Comparison of ENCODE assay signal across 8 cellular contexts in genomic region chr9:111914749-111915424, GRCh38. TPM values are rescaled to one million over a fixed set of nuclear protein-coding genes. Genes with fewer than 3 reads are reported as not detected.
DNase-seq lines count a peak whose midpoint lies in the region; ATAC-seq, FAIRE-seq and TF ChIP-seq lines count a peak whose summit lies in the region.

No MANE protein-coding gene starts in this region.

- TF ChIP-seq CTCF in astrocyte (IDR thresholded peaks at IDR 0.05; ENCODE audit: insufficient read depth, low read depth, low read length), result no peak

- H3K27ac Mint-ChIP-seq in activated T-cell treated with anti-CD3 and anti-CD28 coated beads, Interleukin-2, amount 50 U/mL, for 24 hours, result peak overlapping the region; percentile 94
- H3K27ac Mint-ChIP-seq in astrocyte (ENCODE audit: unreplicated experiment), result peak overlapping the region; percentile 62

- H3K4me3 ChIP-seq in astrocyte (ENCODE audit: insufficient read depth, low read depth, low read length) (no peak overlapping the region), small intestine (ENCODE audit: low read depth in 1 of 2, low read length in 2 of 2) (no peak overlapping the region)

- H3K27me3 Mint-ChIP-seq in activated T-cell treated with anti-CD3 and anti-CD28 coated beads, Interleukin-2, amount 50 U/mL, for 24 hours, result no peaks in the 10 kb centered on the region
- no peaks in the 10 kb centered on the region for H3K27me3 Mint-ChIP-seq in astrocyte (ENCODE audit: low read depth, unreplicated experiment)

- 32 to 38% (median 36%) methylated on average over 4 of the region's 4 CpGs for WGBS in small intestine, 3 donors

- no peak for DNase-seq in activated T-cell treated with anti-CD3 and anti-CD28 coated beads, Interleukin-2, amount 50 U/mL, for 24 hours
- DNase-seq in activated T-cell treated with anti-CD3 and anti-CD28 coated beads for 4 hours (no peak), NCI-H2227 (lab: John Stamatoyannopoulos, UW; ENCODE audit: unreplicated experiment) (peak; percentile 27), astrocyte (ENCODE audit: low read depth) (no peak), small intestine (peak; percentile 52), mucosa of gallbladder (ENCODE audit: low spot score) (no peak), NCI-H774 (lab: John Stamatoyannopoulos, UW) (no peak)

- H3K9me3 ChIP-seq in astrocyte (ENCODE audit: insufficient read depth, low read depth, low read length), result no peaks in the 10 kb centered on the region
- H3K9me3 ChIP-seq in small intestine (ENCODE audit: control insufficient read depth, low read depth), result no peaks in the 10 kb centered on the region

- H2AFZ ChIP-seq in astrocyte (ENCODE audit: low read depth, low read length), result no peak overlapping the region

- H3K79me2 ChIP-seq in astrocyte (ENCODE audit: insufficient read depth, low read length), result peaks cover 99% of the 10 kb centered on the region

- H3K9me3 Mint-ChIP-seq in activated T-cell treated with anti-CD3 and anti-CD28 coated beads, Interleukin-2, amount 50 U/mL, for 24 hours, result no peaks in the 10 kb centered on the region
- no peaks in the 10 kb centered on the region for H3K9me3 Mint-ChIP-seq in astrocyte (ENCODE audit: unreplicated experiment)

- H3K4me1 ChIP-seq in astrocyte (ENCODE audit: insufficient read depth, low read length), result no peaks in the 10 kb centered on the region
- peaks cover 2 to 6% of the 10 kb centered on the region in 2 donors for H3K4me1 ChIP-seq in small intestine (ENCODE audit: control insufficient read depth in 2 of 2, insufficient read depth in 1 of 2, low read depth in 1 of 2, low read length in 1 of 2)

- no peak for ATAC-seq in HG03460 (IDR thresholded peaks at IDR 0.05; ENCODE audit: unreplicated experiment)

- H3K27ac ChIP-seq in astrocyte (ENCODE audit: low read depth, low read length) (no peak overlapping the region), small intestine (ENCODE audit: low read depth in 1 of 2, low read length in 1 of 2) (no peak overlapping the region)

- FAIRE-seq in astrocyte (lab: Jason Lieb, UNC), result no peak
- no peak for FAIRE-seq in small intestine (lab: Jason Lieb, UNC)

- peak overlapping the region; percentile 61 for H3K4me3 Mint-ChIP-seq in activated T-cell treated with anti-CD3 and anti-CD28 coated beads, Interleukin-2, amount 50 U/mL, for 24 hours
- H3K4me3 Mint-ChIP-seq in astrocyte (ENCODE audit: unreplicated experiment), result peak overlapping the region; percentile 55

- H3K36me3 ChIP-seq in astrocyte (ENCODE audit: insufficient read depth, low read length) (peaks cover 13% of the 10 kb centered on the region), small intestine (ENCODE audit: control insufficient read depth in 2 of 2, insufficient read depth in 2 of 2, low read length in 2 of 2) (peaks cover 0 to 4% of the 10 kb centered on the region in 2 donors)

- H3K4me1 Mint-ChIP-seq in activated T-cell treated with anti-CD3 and anti-CD28 coated beads, Interleukin-2, amount 50 U/mL, for 24 hours (ENCODE audit: low read depth), result peaks cover 74% of the 10 kb centered on the region
- H3K4me1 Mint-ChIP-seq in astrocyte (ENCODE audit: low read depth, unreplicated experiment), result peaks cover 37% of the 10 kb centered on the region

- H3K9ac ChIP-seq in astrocyte (ENCODE audit: low read length), result no peak overlapping the region

- H3K4me2 ChIP-seq in astrocyte (ENCODE audit: low read length), result peak overlapping the region; percentile 10

- H3K36me3 Mint-ChIP-seq in activated T-cell treated with anti-CD3 and anti-CD28 coated beads, Interleukin-2, amount 50 U/mL, for 24 hours (ENCODE audit: low read depth), result peaks cover 36% of the 10 kb centered on the region
- peaks cover 9% of the 10 kb centered on the region for H3K36me3 Mint-ChIP-seq in astrocyte (ENCODE audit: low read depth, unreplicated experiment)

- peaks cover 83% of the 10 kb centered on the region for H4K20me1 ChIP-seq in astrocyte (ENCODE audit: insufficient read depth, low read length)

- H3K27me3 ChIP-seq in astrocyte (ENCODE audit: insufficient read depth, low read length) (no peaks in the 10 kb centered on the region), small intestine (ENCODE audit: control insufficient read depth in 2 of 2, insufficient read depth in 2 of 2, low read length in 2 of 2) (no peaks in the 10 kb centered on the region)

RNA-seq across cellular contexts. Expression of gene UGCG, which starts 18.3 kb away (rescaled TPM):
- total RNA-seq in astrocyte (130 and 166 TPM in 2 replicates), mucosa of gallbladder (44.6 TPM)
- 10 to 100 TPM; 11.6 to 23.5 (median 17.3) TPM for polyA plus RNA-seq in small intestine

Comparison
In these comparisons a context has a peak if more than half of its experiments do, and no peak if none do; other contexts are left out.
1. DNase-seq: peak in NCI-H2227 (single experiment) and small intestine (single experiment); none in activated T-cell treated with anti-CD3 and anti-CD28 coated beads, Interleukin-2, amount 50 U/mL, for 24 hours (single experiment), activated T-cell treated with anti-CD3 and anti-CD28 coated beads for 4 hours (single experiment), astrocyte (single experiment), mucosa of gallbladder (single experiment) and NCI-H774 (single experiment).